13 cellular contexts compared by ENCODE assay signal in the genomic region with DNA sequence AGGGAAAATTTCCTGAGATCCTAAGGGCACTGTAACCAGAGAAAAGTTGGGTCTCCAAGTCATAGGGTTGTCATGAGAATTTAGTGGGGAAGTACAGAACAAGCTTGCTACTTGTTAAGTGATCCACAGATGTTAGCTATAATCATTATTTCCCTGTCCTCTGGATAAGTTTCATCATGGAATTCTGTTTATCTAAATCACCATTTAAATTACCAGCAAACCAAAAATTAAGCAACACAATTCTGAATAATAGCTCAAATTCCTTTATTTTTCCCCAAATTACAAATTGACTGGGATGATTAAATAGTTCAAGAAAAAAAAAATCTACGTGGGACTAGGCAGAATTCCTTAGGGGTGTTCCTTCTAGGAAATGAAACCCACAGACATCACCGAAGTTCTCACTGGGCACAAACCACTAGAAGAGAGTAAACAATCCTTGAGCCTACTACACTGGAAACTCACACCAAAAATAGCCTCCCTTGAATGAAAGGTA.
DNase-seq lines count a peak whose midpoint lies in the region; ATAC-seq, FAIRE-seq and TF ChIP-seq lines count a peak whose summit lies in the region.
"Had no signal": no experiment of that assay in that cellular context is flagged by ENCODE, and none has a peak within 500 bp of the region (broad histone marks: within the 10 kb centered on the region; RNA-seq: fewer than 3 reads in every experiment).

No MANE protein-coding gene starts in this region.

- ATAC-seq in HG03025 (IDR thresholded peaks at IDR 0.05; ENCODE audit: low FRiP score, unreplicated experiment) = no peak
- ATAC-seq: activated CD4-positive, alpha-beta T cell treated with anti-CD3 and anti-CD28 coated beads for 36 hours; esophagus mucosa had no signal

- H3K4me1 ChIP-seq in SJSA1 (replicated peaks) = peaks cover 63% of the 10 kb centered on the region
- H3K4me1 ChIP-seq in smooth muscle cell (ENCODE audit: low read depth) = peaks cover 29% of the 10 kb centered on the region

- no peaks in the 10 kb centered on the region for H4K20me1 ChIP-seq in smooth muscle cell (ENCODE audit: low read depth)

- H3K9me3 ChIP-seq in SJSA1 (replicated peaks) (no peaks in the 10 kb centered on the region), smooth muscle cell (replicated peaks; ENCODE audit: low read depth) (no peaks in the 10 kb centered on the region)

- H3K36me3 ChIP-seq in SJSA1 = no peaks in the 10 kb centered on the region
- H3K36me3 ChIP-seq in smooth muscle cell (ENCODE audit: low read depth) = no peaks in the 10 kb centered on the region

- H3K9ac ChIP-seq in smooth muscle cell (ENCODE audit: low read depth) = peak overlapping the region; percentile 86

- H3K27me3 ChIP-seq in SJSA1 (replicated peaks) = no peaks in the 10 kb centered on the region
- H3K27me3 ChIP-seq in smooth muscle cell (ENCODE audit: low read depth) = no peaks in the 10 kb centered on the region

- H3K4me3 ChIP-seq in SJSA1 (no peak overlapping the region), fibroblast of villous mesenchyme (ENCODE audit: low read depth, low read length) (no peak overlapping the region), smooth muscle cell (no peak overlapping the region)

- H3K79me2 ChIP-seq in smooth muscle cell (ENCODE audit: low read depth) = no peaks in the 10 kb centered on the region

- TF ChIP-seq CTCF in fibroblast of villous mesenchyme (IDR thresholded peaks at IDR 0.05; ENCODE audit: insufficient read depth, low read depth, low read length) (no peak), smooth muscle cell (IDR thresholded peaks at IDR 0.05; ENCODE audit: borderline replicate concordance, insufficient read depth, poor library complexity, severe bottlenecking) (no peak)

- no peak overlapping the region for H2AFZ ChIP-seq in smooth muscle cell (ENCODE audit: low read depth)

- H3K27ac ChIP-seq in SJSA1 (peak overlapping the region; percentile 80), smooth muscle cell (ENCODE audit: low read depth) (peak overlapping the region; percentile 98)

- WGBS in smooth muscle cell (ENCODE audit: low lambda C conversion rate) = 13% methylated on average over 2 of the region's 2 CpGs

- FAIRE-seq in GM19239 (lab: Jason Lieb, UNC) = no peak

- DNase-seq in ELR (ENCODE audit: low read depth) (peak; percentile 41), SJSA1 (ENCODE audit: low read depth in 1 of 2, low spot score in 2 of 2) (peak in 1 of 2 experiments; percentile 67), fibroblast of villous mesenchyme (ENCODE audit: low read depth) (peak; percentile 78), smooth muscle cell (lab: John Stamatoyannopoulos, UW; ENCODE audit: unreplicated experiment) (no peak), GM19239 (ENCODE audit: insufficient read length, low spot score) (no peak), DMS79 (lab: John Stamatoyannopoulos, UW) (no peak), SIG-M5 treated with dmso at 0.1 percent for 504 hours (lab: John Stamatoyannopoulos, UW; ENCODE audit: unreplicated experiment) (no peak)
- DNase-seq: activated CD4-positive, alpha-beta T cell treated with anti-CD3 and anti-CD28 coated beads for 36 hours; midbrain; NCI-H2227 treated with DMSO at 0.1 percent for 48 hours; stimulated activated CD4-positive, alpha-beta T cell treated with anti-CD3 and anti-CD28 coated beads, Interleukin-1b, Interleukin-23, amount 100 ng/mL, for 48 hours had no signal

- H3F3A ChIP-seq in smooth muscle cell (ENCODE audit: low read depth) = peaks cover 21% of the 10 kb centered on the region

- H3K4me2 ChIP-seq in smooth muscle cell = peak overlapping the region; percentile 68

Comparison
In these comparisons a context has a peak if more than half of its experiments do, and no peak if none do; other contexts are left out.
1. DNase-seq: peak in ELR (single experiment) and fibroblast of villous mesenchyme (single experiment); none in smooth muscle cell (single experiment), GM19239 (single experiment), DMS79 (single experiment) and SIG-M5 treated with dmso at 0.1 percent for 504 hours (single experiment).